Comparison of ENCODE assay signal across 7 cellular contexts in the genomic region with DNA sequence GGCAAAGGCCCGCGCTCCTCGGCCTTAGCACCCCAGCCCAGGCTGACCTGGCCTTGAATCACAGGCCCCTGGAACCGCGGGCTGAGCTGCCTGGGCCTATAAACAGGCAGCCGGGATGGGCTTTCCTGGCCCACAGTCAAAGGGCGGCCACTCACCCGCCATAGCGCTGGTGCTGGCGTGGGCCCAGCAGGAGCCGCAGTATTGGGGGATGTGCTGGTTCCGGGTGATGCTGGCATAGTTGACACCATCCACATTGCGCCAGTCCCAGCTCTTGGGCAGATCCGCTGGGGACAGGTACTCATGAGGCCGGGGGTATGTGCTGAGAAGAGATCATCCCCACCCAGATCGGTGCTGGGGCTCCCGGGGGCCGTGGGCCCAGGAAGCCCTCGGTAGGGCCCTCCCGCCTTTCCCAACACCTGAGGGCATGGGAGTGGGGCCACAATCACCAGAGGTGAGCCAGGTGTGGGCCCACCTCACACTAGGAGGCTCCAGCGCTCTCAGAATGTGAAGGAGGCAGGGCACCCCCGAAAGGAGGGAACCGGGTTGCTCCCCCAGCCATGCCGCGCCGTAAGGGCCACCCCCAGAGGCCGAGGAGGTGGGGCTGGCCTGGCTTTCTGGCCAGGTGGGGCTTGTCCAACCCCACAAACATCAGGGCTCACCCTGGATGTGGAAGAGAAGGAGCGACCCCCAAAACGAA. TPM values are rescaled to one million over a fixed set of nuclear protein-coding genes. Genes with fewer than 3 reads are reported as not detected.
A peak's percentile ranks its signal among the peaks of the same experiment; 100 is the strongest.
DNase-seq lines count a peak whose midpoint lies in the region; ATAC-seq lines count a peak whose summit lies in the region.

No MANE protein-coding gene starts in this region.

- no peaks in the 10 kb centered on the region for H3K9me3 ChIP-seq in skeletal muscle satellite cell (replicated peaks; ENCODE audit: low read length)

- H3K9me3 Mint-ChIP-seq in activated CD8-positive, alpha-beta memory T cell treated with anti-CD3 and anti-CD28 coated beads, Interleukin-2, amount 10 ng/mL, durations not matched to agents 7 days and 5 days (ENCODE audit: low read depth), result no peaks in the 10 kb centered on the region

- H3K27ac Mint-ChIP-seq in activated CD8-positive, alpha-beta memory T cell treated with anti-CD3 and anti-CD28 coated beads, Interleukin-2, amount 10 ng/mL, durations not matched to agents 7 days and 5 days, result peak overlapping the region; percentile 68

- CTCF ChIA-PET in activated CD8-positive, alpha-beta memory T cell treated with anti-CD3 and anti-CD28 coated beads, Interleukin-2, amount 10 ng/mL, durations not matched to agents 7 days and 5 days (lab: Charles Lee), result no interaction called here

- H3K4me2 ChIP-seq in skeletal muscle satellite cell (ENCODE audit: low read length), result peak overlapping the region; percentile 100

- intact Hi-C loops in left cardiac atrium (cut with DNase I), result no loop called here

- peak; percentile 22 for ATAC-seq in activated CD8-positive, alpha-beta memory T cell treated with anti-CD3 and anti-CD28 coated beads, Interleukin-2, amount 10 ng/mL, durations not matched to agents 7 days and 5 days
- peak; percentile 5 to 19 for ATAC-seq in left cardiac atrium

- H3K36me3 Mint-ChIP-seq in activated CD8-positive, alpha-beta memory T cell treated with anti-CD3 and anti-CD28 coated beads, Interleukin-2, amount 10 ng/mL, durations not matched to agents 7 days and 5 days, result peaks cover 4% of the 10 kb centered on the region

- H3K4me3 Mint-ChIP-seq in activated CD8-positive, alpha-beta memory T cell treated with anti-CD3 and anti-CD28 coated beads, Interleukin-2, amount 10 ng/mL, durations not matched to agents 7 days and 5 days, result peak overlapping the region; percentile 68

- H3K4me1 Mint-ChIP-seq in activated CD8-positive, alpha-beta memory T cell treated with anti-CD3 and anti-CD28 coated beads, Interleukin-2, amount 10 ng/mL, durations not matched to agents 7 days and 5 days, result peaks cover 46% of the 10 kb centered on the region

- peaks cover 17% of the 10 kb centered on the region for H3K36me3 ChIP-seq in skeletal muscle satellite cell (ENCODE audit: insufficient read depth, low read length)

- peak overlapping the region; percentile 90 for H3K4me3 ChIP-seq in skeletal muscle satellite cell (ENCODE audit: low read length)

- H3K9ac ChIP-seq in skeletal muscle satellite cell (ENCODE audit: low read depth, low read length), result peak overlapping the region; percentile 95

- peaks cover 41% of the 10 kb centered on the region for H3K4me1 ChIP-seq in skeletal muscle satellite cell (ENCODE audit: control insufficient read depth, insufficient read depth, low read length)

- DNase-seq in HCEC 1CT, result peak; percentile 45
- no peak for DNase-seq in activated CD8-positive, alpha-beta memory T cell treated with anti-CD3 and anti-CD28 coated beads, Interleukin-2, amount 10 ng/mL, durations not matched to agents 7 days and 5 days
- DNase-seq in left cardiac atrium, result peak; percentile 53
- no peak for DNase-seq in DMS53 treated with DMSO at 0.1 percent for 48 hours (lab: John Stamatoyannopoulos, UW; ENCODE audit: unreplicated experiment)
- no peak for DNase-seq in GF-D8 (lab: John Stamatoyannopoulos, UW)
- DNase-seq in OCI-M2 (lab: John Stamatoyannopoulos, UW; ENCODE audit: unreplicated experiment), result no peak

- no peaks in the 10 kb centered on the region for H3K27me3 ChIP-seq in skeletal muscle satellite cell (ENCODE audit: control insufficient read depth, insufficient read depth, low read length)

- H3K27me3 Mint-ChIP-seq in activated CD8-positive, alpha-beta memory T cell treated with anti-CD3 and anti-CD28 coated beads, Interleukin-2, amount 10 ng/mL, durations not matched to agents 7 days and 5 days, result no peaks in the 10 kb centered on the region

RNA-seq across cellular contexts. Expression of gene CTSZ, which starts 0.7 kb away (rescaled TPM):
- total RNA-seq in activated CD8-positive, alpha-beta memory T cell treated with anti-CD3 and anti-CD28 coated beads, Interleukin-2, amount 10 ng/mL, durations not matched to agents 7 days and 5 days, result 10 to 100 TPM; 39.6 to 48.0 TPM
- 100 to 1,000 TPM; 166 to 174 TPM for total RNA-seq in left cardiac atrium
- total RNA-seq in skeletal muscle satellite cell (2012; rRNA removed), result 55.5 and 62.7 TPM in 2 replicates

RNA-seq across cellular contexts. Expression of gene TUBB1, which starts 12.9 kb away (rescaled TPM):
- not detected for total RNA-seq in activated CD8-positive, alpha-beta memory T cell treated with anti-CD3 and anti-CD28 coated beads, Interleukin-2, amount 10 ng/mL, durations not matched to agents 7 days and 5 days
- under 1 TPM; 0.15 to 0.37 TPM for total RNA-seq in left cardiac atrium
- total RNA-seq in skeletal muscle satellite cell (2012; rRNA removed), result not detected in 2 replicates

RNA-seq across cellular contexts. Expression of gene NELFCD, which starts 25.3 kb away (rescaled TPM):
- total RNA-seq in activated CD8-positive, alpha-beta memory T cell treated with anti-CD3 and anti-CD28 coated beads, Interleukin-2, amount 10 ng/mL, durations not matched to agents 7 days and 5 days, result 10 to 100 TPM; 71.2 to 86.2 TPM
- total RNA-seq in left cardiac atrium, result 10 to 100 TPM; 28.7 to 34.1 TPM
- 45.9 and 46.3 TPM in 2 replicates for total RNA-seq in skeletal muscle satellite cell (2012; rRNA removed)

RNA-seq across cellular contexts. Expression of gene ATP5F1E, which starts 25.8 kb away (rescaled TPM):
- 10 to 100 TPM; 78.3 to 80.8 TPM for total RNA-seq in activated CD8-positive, alpha-beta memory T cell treated with anti-CD3 and anti-CD28 coated beads, Interleukin-2, amount 10 ng/mL, durations not matched to agents 7 days and 5 days
- total RNA-seq in left cardiac atrium, result 100 to 1,000 TPM; 122 to 125 TPM
- total RNA-seq in skeletal muscle satellite cell (2012; rRNA removed), result 14.4 and 17.3 TPM in 2 replicates

RNA-seq across cellular contexts. Expression of gene PRELID3B, which starts 36.3 kb away (rescaled TPM):
- 100 to 1,000 TPM in 1 of 2 experiments, 10 to 100 TPM in 1; 80.4 to 104 TPM for total RNA-seq in activated CD8-positive, alpha-beta memory T cell treated with anti-CD3 and anti-CD28 coated beads, Interleukin-2, amount 10 ng/mL, durations not matched to agents 7 days and 5 days
- 10 to 100 TPM; 39.9 to 58.4 TPM for total RNA-seq in left cardiac atrium
- 75.8 and 81.1 TPM in 2 replicates for total RNA-seq in skeletal muscle satellite cell (2012; rRNA removed)

Comparison
In these comparisons a context has a peak if more than half of its experiments do, and no peak if none do; other contexts are left out.
1. DNase-seq: peak in HCEC 1CT (single experiment) and left cardiac atrium (single experiment); none in activated CD8-positive, alpha-beta memory T cell treated with anti-CD3 and anti-CD28 coated beads, Interleukin-2, amount 10 ng/mL, durations not matched to agents 7 days and 5 days (single experiment), DMS53 treated with DMSO at 0.1 percent for 48 hours (single experiment), GF-D8 (single experiment) and OCI-M2 (single experiment).